In the genomic region with DNA sequence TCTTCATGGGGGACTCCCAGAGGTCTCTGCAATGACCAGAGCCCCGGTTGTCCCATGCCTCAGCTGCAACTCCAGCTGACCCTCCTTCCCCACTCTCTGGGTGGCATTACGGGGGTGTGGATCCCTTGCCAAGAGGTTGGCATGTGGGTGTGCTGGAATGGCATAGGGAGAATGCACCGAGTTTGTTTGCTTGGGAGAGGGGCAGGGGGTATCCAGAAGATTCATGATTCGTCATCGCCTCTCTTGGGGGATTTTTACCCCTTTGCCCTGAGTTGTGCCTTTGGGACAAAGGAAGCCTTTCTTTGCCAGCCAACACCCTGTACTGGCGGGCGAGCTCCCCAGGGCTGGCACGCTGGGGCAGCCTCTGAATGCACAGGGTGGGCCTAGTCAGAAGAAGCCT, we compare ENCODE assay signal across 19 cellular contexts. TPM values are rescaled to one million over a fixed set of nuclear protein-coding genes. Genes with fewer than 3 reads are reported as not detected.
A peak's percentile ranks its signal among the peaks of the same experiment; 100 is the strongest.
DNase-seq lines count a peak whose midpoint lies in the region; ATAC-seq, FAIRE-seq and TF ChIP-seq lines count a peak whose summit lies in the region.
"Had no signal": no experiment of that assay in that cellular context is flagged by ENCODE, and none has a peak within 500 bp of the region (broad histone marks: within the 10 kb centered on the region; RNA-seq: fewer than 3 reads in every experiment).

No MANE protein-coding gene starts in this region.

- DNase-seq in Calu3 (peak; percentile 100), keratinocyte (ENCODE audit: low read depth, low spot score) (no peak), GOT3 (lab: John Stamatoyannopoulos, UW) (no peak), endothelial cell (ENCODE audit: low spot score) (no peak)
- DNase-seq: activated CD8-positive, alpha-beta memory T cell treated with anti-CD3 and anti-CD28 coated beads, Interleukin-2, amount 50 U/mL, for 48 hours; activated naive CD4-positive, alpha-beta T cell treated with anti-CD3 and anti-CD28 coated beads for 36 hours; AML-193; effector memory CD8-positive, alpha-beta T cell; HFFc6; KG1 had no signal

- H3K9me3 ChIP-seq in keratinocyte (ENCODE audit: control insufficient read depth, low read depth, low read length): no peaks in the 10 kb centered on the region
- H3K9me3 ChIP-seq: neutrophil had no signal

- no peaks in the 10 kb centered on the region for H3K9me3 Mint-ChIP-seq in Calu3 (ENCODE audit: low read depth, unreplicated experiment)
- no peaks in the 10 kb centered on the region for H3K9me3 Mint-ChIP-seq in endothelial cell (ENCODE audit: unreplicated experiment)
- H3K9me3 Mint-ChIP-seq: activated naive CD4-positive, alpha-beta T cell treated with anti-CD3 and anti-CD28 coated beads for 36 hours; effector memory CD8-positive, alpha-beta T cell; HFFc6; stimulated activated memory B cell treated with anti-CD40 and anti-IgM and Interleukin-4, amounts not matched to agents 10 μg/mL and 1 μg/mL and 100 μg/mL, for 72 hours; T-helper 1 cell treated with Interleukin-12 subunit alpha and Interleukin-12 subunit beta and Interleukin-4 antibody, amounts not matched to agents 30 μg/mL and 1 μg/mL, for 36 hours had no signal

- H4K20me1 ChIP-seq in keratinocyte (ENCODE audit: control insufficient read depth, extremely low read depth, insufficient read depth, low read length): no peaks in the 10 kb centered on the region

- CTCF ChIA-PET in Calu3 (lab: Charles Lee): interaction anchor here (0.5 to 161.2 kb wide), 47 partner anchors 9 to 1193 kb away, joined by 3 to 42089 read pairs (median 6); a partner anchor contains a TSS

- no peak for FAIRE-seq in keratinocyte (lab: Jason Lieb, UNC)

- no peak overlapping the region for H2AFZ ChIP-seq in keratinocyte (ENCODE audit: control insufficient read depth, low read length)

- ATAC-seq in HG02678 (IDR thresholded peaks at IDR 0.05; ENCODE audit: unreplicated experiment) (no peak), GM18870 (IDR thresholded peaks at IDR 0.05; ENCODE audit: unreplicated experiment) (no peak)
- ATAC-seq: activated CD4-positive, CD25-positive, alpha-beta regulatory T cell treated with anti-CD3 and anti-CD28 coated beads, Interleukin-2, amount 50 U/mL, for 24 hours; stimulated activated memory B cell treated with anti-CD40 and anti-IgM and Interleukin-4, amounts not matched to agents 10 μg/mL and 1 μg/mL and 100 μg/mL, for 72 hours had no signal

- peaks cover 17% of the 10 kb centered on the region for H3K79me2 ChIP-seq in keratinocyte (ENCODE audit: control insufficient read depth, insufficient read depth, low read length)

- no peaks in the 10 kb centered on the region for H3K27me3 ChIP-seq in keratinocyte (ENCODE audit: control insufficient read depth, extremely low read depth, insufficient read depth, low read length)

- H3K4me2 ChIP-seq in keratinocyte (ENCODE audit: control insufficient read depth, extremely low read depth, insufficient read depth, low read depth, low read length): peak overlapping the region; percentile 68

- peaks cover under 1 to 29% of the 10 kb centered on the region in 2 experiments for H3K36me3 ChIP-seq in keratinocyte (ENCODE audit: control insufficient read depth in 2 of 2, extremely low read depth in 1 of 2, insufficient read depth in 2 of 2, low read length in 2 of 2)
- H3K36me3 ChIP-seq: neutrophil had no signal

- H3K27me3 Mint-ChIP-seq in Calu3 (ENCODE audit: unreplicated experiment): no peaks in the 10 kb centered on the region
- peaks cover 5% of the 10 kb centered on the region for H3K27me3 Mint-ChIP-seq in endothelial cell (ENCODE audit: unreplicated experiment)

- H3K27ac ChIP-seq in VCaP: peak overlapping the region; percentile 94
- H3K27ac ChIP-seq in keratinocyte (ENCODE audit: control insufficient read depth, insufficient read depth, low read length): no peak overlapping the region
- peak overlapping the region in 20 of 21 experiments; percentile 47 to 88 (median 76) for H3K27ac ChIP-seq in skin epidermis
- H3K27ac ChIP-seq: neutrophil had no signal

- TF ChIP-seq CTCF in Calu3 (IDR thresholded peaks at IDR 0.05; ENCODE audit: unreplicated experiment): no peak
- no peak for TF ChIP-seq CTCF in VCaP (conservative IDR thresholded peaks at IDR 0.05)
- no peak for TF ChIP-seq CTCF in keratinocyte (optimal IDR thresholded peaks at IDR 0.05 in 1 of 3, IDR thresholded peaks at IDR 0.05 in 1 of 3, conservative IDR thresholded peaks at IDR 0.05 in 1 of 3; ENCODE audit: extremely low read depth in 1 of 3, insufficient read depth in 2 of 3, low read length in 3 of 3)
- TF ChIP-seq CTCF in endothelial cell (IDR thresholded peaks at IDR 0.05; ENCODE audit: unreplicated experiment): no peak

- H3K27ac Mint-ChIP-seq in Calu3 (ENCODE audit: unreplicated experiment) (peak overlapping the region; percentile 67), endothelial cell (ENCODE audit: unreplicated experiment) (no peak overlapping the region)
- H3K27ac Mint-ChIP-seq: activated naive CD4-positive, alpha-beta T cell treated with anti-CD3 and anti-CD28 coated beads for 36 hours; HFFc6 had no signal

- H3K4me3 Mint-ChIP-seq in Calu3 (ENCODE audit: low read depth, unreplicated experiment): peak overlapping the region; percentile 71
- no peak overlapping the region for H3K4me3 Mint-ChIP-seq in endothelial cell (ENCODE audit: unreplicated experiment)
- H3K4me3 Mint-ChIP-seq: activated naive CD4-positive, alpha-beta T cell treated with anti-CD3 and anti-CD28 coated beads for 36 hours; HFFc6; stimulated activated memory B cell treated with anti-CD40 and anti-IgM and Interleukin-4, amounts not matched to agents 10 μg/mL and 1 μg/mL and 100 μg/mL, for 72 hours; T-helper 1 cell treated with Interleukin-12 subunit alpha and Interleukin-12 subunit beta and Interleukin-4 antibody, amounts not matched to agents 30 μg/mL and 1 μg/mL, for 36 hours had no signal

- H3K4me1 Mint-ChIP-seq in Calu3 (ENCODE audit: low read depth, unreplicated experiment): peaks cover 86% of the 10 kb centered on the region
- peaks cover 5% of the 10 kb centered on the region for H3K4me1 Mint-ChIP-seq in endothelial cell (ENCODE audit: unreplicated experiment)

- H3K36me3 Mint-ChIP-seq in Calu3 (ENCODE audit: insufficient read depth, unreplicated experiment) (peaks cover 100% of the 10 kb centered on the region), endothelial cell (ENCODE audit: low read depth, unreplicated experiment) (peaks cover 4% of the 10 kb centered on the region)
- H3K36me3 Mint-ChIP-seq: stimulated activated memory B cell treated with anti-CD40 and anti-IgM and Interleukin-4, amounts not matched to agents 10 μg/mL and 1 μg/mL and 100 μg/mL, for 72 hours had no signal

- intact Hi-C loops in Calu3 (cut with micrococcal nuclease; ENCODE audit: unreplicated experiment): loop anchor here (1.0 to 5.0 kb wide), 16 partner anchors 18 to 391 kb away; a partner anchor contains a TSS

- peaks cover 29% of the 10 kb centered on the region for H3K4me1 ChIP-seq in keratinocyte (ENCODE audit: control insufficient read depth, extremely low read depth, insufficient read depth, low read length)

- no TSS peak for BruUV-seq in Calu3 (replicated peaks; lab: Mats Ljungman, UMichigan)

- peaks cover 4% of the 10 kb centered on the region for H3K9me1 ChIP-seq in keratinocyte (ENCODE audit: control insufficient read depth, extremely low read depth, insufficient read depth, low read length)

- H3K9ac ChIP-seq in keratinocyte (ENCODE audit: control insufficient read depth, extremely low read depth, insufficient read depth, low read length): peak overlapping the region; percentile 39

- dilution Hi-C loops in keratinocyte (cut with MboI; ENCODE audit: extremely low pct_ligation_motif_present, low sequenced_read_pairs): no loop called here

- H3K4me3 ChIP-seq in keratinocyte (ENCODE audit: control insufficient read depth in 2 of 3, extremely low read depth in 1 of 3, insufficient read depth in 2 of 3, low read depth in 1 of 3, low read length in 3 of 3) (no peak overlapping the region), skin epidermis (peak overlapping the region in 1 of 7 experiments; percentile 3)

RNA-seq across cellular contexts. Expression of a gene that starts 6.5 kb away (rescaled TPM):
- total RNA-seq in Calu3 (2022) (4,829 and 4,830 TPM in 2 replicates), endothelial cell (ENCODE audit: unreplicated experiment) (49.0 TPM)
- polyA plus RNA-seq in keratinocyte: 21.4 to 35.8 TPM (median 26.9 TPM) in 3 replicates
- polyA plus RNA-seq in keratinocyte (2011; ENCODE audit: low read depth): 59.5 TPM
- 10.5 and 15.2 TPM in 2 replicates for polyA plus RNA-seq in keratinocyte (2011; cell fraction: cytosol; rRNA removed)
- 65.9 and 71.5 TPM in 2 replicates for polyA plus RNA-seq in keratinocyte (2011; cell fraction: nucleus; rRNA removed)
- 31.6 and 48.5 TPM in 2 replicates for polyA plus RNA-seq in keratinocyte (2012; ENCODE audit: low replicate concordance)
- 40.8 to 206 TPM (median 72.4 TPM) in 3 replicates for polyA minus RNA-seq in keratinocyte
- polyA minus RNA-seq in keratinocyte (2011; cell fraction: cytosol; rRNA and poly(A)+ RNA removed): 44.5 TPM
- 140 and 173 TPM in 2 replicates for polyA minus RNA-seq in keratinocyte (2011; cell fraction: nucleus; rRNA and poly(A)+ RNA removed)

RNA-seq across cellular contexts. Expression of a gene that starts 18.5 kb away (rescaled TPM):
- total RNA-seq in Calu3 (2022): 1,186 and 1,276 TPM in 2 replicates
- polyA plus RNA-seq in keratinocyte: 4.8 to 10.8 TPM (median 5.6 TPM) in 3 replicates
- polyA plus RNA-seq in keratinocyte (2011; ENCODE audit: low read depth): 1.8 TPM
- 3.5 and 4.9 TPM in 2 replicates for polyA plus RNA-seq in keratinocyte (2011; cell fraction: cytosol; rRNA removed)
- 21.6 and 27.4 TPM in 2 replicates for polyA plus RNA-seq in keratinocyte (2011; cell fraction: nucleus; rRNA removed)
- 5.2 and 11.7 TPM in 2 replicates for polyA plus RNA-seq in keratinocyte (2012; ENCODE audit: low replicate concordance)
- 10.4 to 23.9 TPM (median 16.9 TPM) in 3 replicates for polyA minus RNA-seq in keratinocyte
- polyA minus RNA-seq in keratinocyte (2011; cell fraction: cytosol; rRNA and poly(A)+ RNA removed): 9.6 TPM
- polyA minus RNA-seq in keratinocyte (2011; cell fraction: nucleus; rRNA and poly(A)+ RNA removed): 9.9 and 11.1 TPM in 2 replicates
- total RNA-seq in endothelial cell (ENCODE audit: unreplicated experiment): 11.2 TPM

RNA-seq across cellular contexts. Expression of a gene that starts 23.9 kb away (rescaled TPM):
- total RNA-seq in Calu3 (2022) (2,121 and 2,217 TPM in 2 replicates), endothelial cell (ENCODE audit: unreplicated experiment) (15.5 TPM)
- polyA plus RNA-seq in keratinocyte: 38.4 to 59.0 TPM (median 51.8 TPM) in 3 replicates
- 6.9 TPM for polyA plus RNA-seq in keratinocyte (2011; ENCODE audit: low read depth)
- polyA plus RNA-seq in keratinocyte (2011; cell fraction: cytosol; rRNA removed): 56.9 and 63.0 TPM in 2 replicates
- polyA plus RNA-seq in keratinocyte (2011; cell fraction: nucleus; rRNA removed): 17.7 and 18.4 TPM in 2 replicates
- 53.2 and 63.0 TPM in 2 replicates for polyA plus RNA-seq in keratinocyte (2012; ENCODE audit: low replicate concordance)
- 17.4 to 26.6 TPM (median 26.2 TPM) in 3 replicates for polyA minus RNA-seq in keratinocyte
- 20.1 TPM for polyA minus RNA-seq in keratinocyte (2011; cell fraction: cytosol; rRNA and poly(A)+ RNA removed)
- 5.2 and 7.8 TPM in 2 replicates for polyA minus RNA-seq in keratinocyte (2011; cell fraction: nucleus; rRNA and poly(A)+ RNA removed)

RNA-seq across cellular contexts. Expression of a gene that starts 31.4 kb away (rescaled TPM):
- total RNA-seq in Calu3 (2022) (2,531 and 2,746 TPM in 2 replicates), endothelial cell (ENCODE audit: unreplicated experiment) (1.3 TPM)
- 4.0 to 5.3 TPM (median 4.2 TPM) in 3 replicates for polyA plus RNA-seq in keratinocyte
- polyA plus RNA-seq in keratinocyte (2011; ENCODE audit: low read depth): 10.1 TPM
- 3.2 and 3.8 TPM in 2 replicates for polyA plus RNA-seq in keratinocyte (2011; cell fraction: cytosol; rRNA removed)
- polyA plus RNA-seq in keratinocyte (2011; cell fraction: nucleus; rRNA removed): 11.7 and 15.6 TPM in 2 replicates
- 5.8 and 71.5 TPM in 2 replicates for polyA plus RNA-seq in keratinocyte (2012; ENCODE audit: low replicate concordance)
- 6.2 to 10.1 TPM (median 8.6 TPM) in 3 replicates for polyA minus RNA-seq in keratinocyte
- polyA minus RNA-seq in keratinocyte (2011; cell fraction: cytosol; rRNA and poly(A)+ RNA removed): 5.4 TPM
- polyA minus RNA-seq in keratinocyte (2011; cell fraction: nucleus; rRNA and poly(A)+ RNA removed): 8.3 and 10.7 TPM in 2 replicates
- total RNA-seq: HFFc6, RPMI7951 had no signal

RNA-seq across cellular contexts. Expression of a gene that starts 38.1 kb away (rescaled TPM):
- total RNA-seq in Calu3 (2022) (1.3 and 3.2 TPM in 2 replicates), endothelial cell (ENCODE audit: unreplicated experiment) (not detected)
- not detected in 3 replicates for polyA plus RNA-seq in keratinocyte
- not detected for polyA plus RNA-seq in keratinocyte (2011; ENCODE audit: low read depth)
- not detected in 2 replicates for polyA plus RNA-seq in keratinocyte (2011; cell fraction: cytosol; rRNA removed)
- polyA plus RNA-seq in keratinocyte (2011; cell fraction: nucleus; rRNA removed): not detected in 2 replicates
- polyA plus RNA-seq in keratinocyte (2012; ENCODE audit: low replicate concordance): not detected in 2 replicates
- polyA minus RNA-seq in keratinocyte: not detected in 3 replicates
- polyA minus RNA-seq in keratinocyte (2011; cell fraction: cytosol; rRNA and poly(A)+ RNA removed): not detected
- polyA minus RNA-seq in keratinocyte (2011; cell fraction: nucleus; rRNA and poly(A)+ RNA removed): not detected in 2 replicates
- total RNA-seq: activated naive CD4-positive, alpha-beta T cell treated with anti-CD3 and anti-CD28 coated beads for 36 hours; RPMI7951 had no signal

Comparison
In these comparisons a context has a peak if more than half of its experiments do, and no peak if none do; other contexts are left out.
1. RNA of a gene that starts 6.5 kb away (total RNA-seq): 4,829 to 4,830 TPM in Calu3; 49.0 TPM in endothelial cell (single experiment); every median in the first group is over 10 times any median in the second.
2. RNA of a gene that starts 18.5 kb away (total RNA-seq): 1,186 to 1,276 TPM in Calu3; 11.2 TPM in endothelial cell (single experiment); every median in the first group is over 10 times any median in the second.
3. RNA of a gene that starts 23.9 kb away (total RNA-seq): 2,121 to 2,217 TPM in Calu3; 15.5 TPM in endothelial cell (single experiment); every median in the first group is over 100 times any median in the second.